ENCODE assay signal across 25 cellular contexts in the genomic region with DNA sequence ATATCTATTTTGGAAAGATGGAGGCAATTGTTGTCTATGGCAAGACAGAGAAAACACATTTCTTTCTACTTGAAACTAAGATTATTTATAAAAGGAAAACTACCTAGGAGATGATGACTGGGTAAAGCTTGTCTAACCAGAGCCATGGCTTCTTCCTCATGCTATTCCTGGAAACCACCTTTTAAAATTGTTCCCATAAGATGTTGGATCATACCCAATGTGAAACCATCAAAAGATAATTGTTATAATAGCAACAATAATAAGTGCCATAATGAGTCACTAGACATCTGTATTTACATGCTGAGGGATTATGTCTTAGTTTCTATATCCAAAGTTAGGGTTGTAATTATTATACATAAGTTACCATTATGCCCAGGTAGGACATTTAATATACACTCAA.
"Had no signal": no experiment of that assay in that cellular context is flagged by ENCODE, and none has a peak within 500 bp of the region (broad histone marks: within the 10 kb centered on the region; RNA-seq: fewer than 3 reads in every experiment).

No MANE protein-coding gene starts in this region.

- H3K27ac Mint-ChIP-seq: activated B cell treated with CpG ODN at 0.5 μM for 24 hours; activated CD4-positive, alpha-beta T cell treated with anti-CD3 and anti-CD28 coated beads, Interleukin-2, amount 10 ng/mL, durations not matched to agents 24 days and 14 days; activated CD8-positive, alpha-beta memory T cell treated with anti-CD3 and anti-CD28 coated beads, Interleukin-2, amount 10 ng/mL, durations not matched to agents 7 days and 5 days; activated naive CD8-positive, alpha-beta T cell; activated T-cell treated with anti-CD3 and anti-CD28 coated beads, Interleukin-2, amount 50 U/mL, for 24 hours; activated T-helper 1 cell treated with anti-CD3 and anti-CD28 coated beads, Interleukin-12 subunit alpha, Interleukin-12 subunit beta, Interleukin-2, Interleukin-4 antibody, amounts not matched to agents 30 ng/mL and 10 ng/mL and 1 ng/mL, durations not matched to agents 14 hours and 24 hours and 36 hours; T-helper 17 cell had no signal

- H3K4me3 ChIP-seq: MG63 had no signal

- H3K4me1 Mint-ChIP-seq: activated B cell treated with CpG ODN at 0.5 μM for 24 hours; activated CD4-positive, alpha-beta T cell treated with anti-CD3 and anti-CD28 coated beads, Interleukin-2, amount 10 ng/mL, durations not matched to agents 24 days and 14 days; activated CD8-positive, alpha-beta memory T cell treated with anti-CD3 and anti-CD28 coated beads, Interleukin-2, amount 10 ng/mL, durations not matched to agents 7 days and 5 days; T-helper 17 cell had no signal

- H3K27me3 Mint-ChIP-seq: activated B cell treated with CpG ODN at 0.5 μM for 24 hours; activated CD4-positive, alpha-beta T cell treated with anti-CD3 and anti-CD28 coated beads, Interleukin-2, amount 10 ng/mL, durations not matched to agents 24 days and 14 days; activated CD8-positive, alpha-beta memory T cell treated with anti-CD3 and anti-CD28 coated beads, Interleukin-2, amount 10 ng/mL, durations not matched to agents 7 days and 5 days; activated naive CD8-positive, alpha-beta T cell; activated T-cell treated with anti-CD3 and anti-CD28 coated beads, Interleukin-2, amount 50 U/mL, for 24 hours had no signal

- H3K36me3 ChIP-seq: brain microvascular endothelial cell, MG63 had no signal

- H3K27ac ChIP-seq: brain microvascular endothelial cell, KMS-11 had no signal

- ATAC-seq: activated CD8-positive, alpha-beta memory T cell treated with anti-CD3 and anti-CD28 coated beads, Interleukin-2, amount 10 ng/mL, durations not matched to agents 7 days and 5 days; PC-3; T-helper 17 cell had no signal

- H3K9me3 ChIP-seq: MG63 had no signal

- H3K4me2 ChIP-seq: KMS-11 had no signal

- DNase-seq: activated B cell treated with CpG ODN at 0.5 μM for 24 hours; activated CD4-positive, alpha-beta T cell treated with anti-CD3 and anti-CD28 coated beads for 1 hour; activated CD4-positive, alpha-beta T cell treated with anti-CD3 and anti-CD28 coated beads, Interleukin-2, amount 10 ng/mL, durations not matched to agents 24 days and 14 days; activated CD4-positive, alpha-beta T cell treated with anti-CD3 and anti-CD28 coated beads, Interleukin-2, amount 50 U/mL, for 48 hours; activated CD8-positive, alpha-beta memory T cell treated with anti-CD3 and anti-CD28 coated beads, Interleukin-2, amount 10 ng/mL, durations not matched to agents 7 days and 5 days; activated effector memory CD4-positive, alpha-beta T cell treated with anti-CD3 and anti-CD28 coated beads, Interleukin-2, amount 50 U/mL, for 16 hours; activated naive CD4-positive, alpha-beta T cell treated with Interleukin-2 at 50 U/mL for 16 hours; activated T-cell treated with anti-CD3 and anti-CD28 coated beads, Interleukin-2, amount 50 U/mL, for 24 hours; amygdala; brain microvascular endothelial cell; caudate nucleus; MG63; MV-4-11; NCI-H1092 treated with DMSO at 0.1 percent for 48 hours; NCI-H2107; NCI-H2171 treated with DMSO at 0.1 percent for 48 hours; NCI-H226; NCI-H526 treated with DMSO at 0.1 percent for 48 hours; PC-3; SHP77 treated with DMSO at 0.1 percent for 48 hours; T-helper 17 cell; T-helper 9 cell had no signal

- H3K27me3 ChIP-seq: brain microvascular endothelial cell, MG63 had no signal

- H3K9me3 Mint-ChIP-seq: activated B cell treated with CpG ODN at 0.5 μM for 24 hours; activated CD4-positive, alpha-beta T cell treated with anti-CD3 and anti-CD28 coated beads, Interleukin-2, amount 10 ng/mL, durations not matched to agents 24 days and 14 days; activated T-cell treated with anti-CD3 and anti-CD28 coated beads, Interleukin-2, amount 50 U/mL, for 24 hours; activated T-helper 1 cell treated with anti-CD3 and anti-CD28 coated beads, Interleukin-12 subunit alpha, Interleukin-12 subunit beta, Interleukin-2, Interleukin-4 antibody, amounts not matched to agents 30 ng/mL and 10 ng/mL and 1 ng/mL, durations not matched to agents 14 hours and 24 hours and 36 hours had no signal

- H3K9ac ChIP-seq: KMS-11 had no signal

- H3K4me3 Mint-ChIP-seq: activated B cell treated with CpG ODN at 0.5 μM for 24 hours; activated CD4-positive, alpha-beta T cell treated with anti-CD3 and anti-CD28 coated beads, Interleukin-2, amount 10 ng/mL, durations not matched to agents 24 days and 14 days; activated CD8-positive, alpha-beta memory T cell treated with anti-CD3 and anti-CD28 coated beads, Interleukin-2, amount 10 ng/mL, durations not matched to agents 7 days and 5 days; activated naive CD8-positive, alpha-beta T cell; activated T-cell treated with anti-CD3 and anti-CD28 coated beads, Interleukin-2, amount 50 U/mL, for 24 hours; activated T-helper 1 cell treated with anti-CD3 and anti-CD28 coated beads, Interleukin-12 subunit alpha, Interleukin-12 subunit beta, Interleukin-2, Interleukin-4 antibody, amounts not matched to agents 30 ng/mL and 10 ng/mL and 1 ng/mL, durations not matched to agents 14 hours and 24 hours and 36 hours; T-helper 17 cell had no signal

- H3K36me3 Mint-ChIP-seq: activated CD8-positive, alpha-beta memory T cell treated with anti-CD3 and anti-CD28 coated beads, Interleukin-2, amount 10 ng/mL, durations not matched to agents 7 days and 5 days; activated naive CD8-positive, alpha-beta T cell had no signal
